In genomic region chr9:37197158-37198033, GRCh38 we compare ENCODE assay signal across 1 cellular context.
TF ChIP-seq lines count a peak whose summit lies in the region.

No MANE protein-coding gene starts in this region.

TF ChIP-seq in K562, 482 proteins besides CTCF, POLR2A, EP300 and RAD21 (continued from another document):
- TF ChIP-seq ZHX1 (conservative IDR thresholded peaks at IDR 0.05; ENCODE audit: low read length) (no peak), ZNF695 (CRISPR knock-in tag; IDR thresholded peaks at IDR 0.05) (no peak), HNRNPL (IDR thresholded peaks at IDR 0.05; ENCODE audit: low read depth, low read length) (no peak), SAFB (IDR thresholded peaks at IDR 0.05; ENCODE audit: borderline replicate concordance, low read depth, low read length) (no peak), HMBOX1 (IDR thresholded peaks at IDR 0.05) (peak; percentile 83), FOXK1 (CRISPR knock-in tag; IDR thresholded peaks at IDR 0.05; ENCODE audit: borderline replicate concordance) (no peak; the same call in 1 of the 2 replicates), CBX3 (IDR thresholded peaks at IDR 0.05; ENCODE audit: borderline replicate concordance in 1 of 2, low read length in 2 of 2) (peak in 1 of 2 experiments; percentile 88; a peak in 2 of 3 replicates), THRA (IDR thresholded peaks at IDR 0.05) (no peak), ZNF696 (CRISPR knock-in tag; conservative IDR thresholded peaks at IDR 0.05) (no peak)
